ENCODE assay signal across 8 cellular contexts in the genomic region with DNA sequence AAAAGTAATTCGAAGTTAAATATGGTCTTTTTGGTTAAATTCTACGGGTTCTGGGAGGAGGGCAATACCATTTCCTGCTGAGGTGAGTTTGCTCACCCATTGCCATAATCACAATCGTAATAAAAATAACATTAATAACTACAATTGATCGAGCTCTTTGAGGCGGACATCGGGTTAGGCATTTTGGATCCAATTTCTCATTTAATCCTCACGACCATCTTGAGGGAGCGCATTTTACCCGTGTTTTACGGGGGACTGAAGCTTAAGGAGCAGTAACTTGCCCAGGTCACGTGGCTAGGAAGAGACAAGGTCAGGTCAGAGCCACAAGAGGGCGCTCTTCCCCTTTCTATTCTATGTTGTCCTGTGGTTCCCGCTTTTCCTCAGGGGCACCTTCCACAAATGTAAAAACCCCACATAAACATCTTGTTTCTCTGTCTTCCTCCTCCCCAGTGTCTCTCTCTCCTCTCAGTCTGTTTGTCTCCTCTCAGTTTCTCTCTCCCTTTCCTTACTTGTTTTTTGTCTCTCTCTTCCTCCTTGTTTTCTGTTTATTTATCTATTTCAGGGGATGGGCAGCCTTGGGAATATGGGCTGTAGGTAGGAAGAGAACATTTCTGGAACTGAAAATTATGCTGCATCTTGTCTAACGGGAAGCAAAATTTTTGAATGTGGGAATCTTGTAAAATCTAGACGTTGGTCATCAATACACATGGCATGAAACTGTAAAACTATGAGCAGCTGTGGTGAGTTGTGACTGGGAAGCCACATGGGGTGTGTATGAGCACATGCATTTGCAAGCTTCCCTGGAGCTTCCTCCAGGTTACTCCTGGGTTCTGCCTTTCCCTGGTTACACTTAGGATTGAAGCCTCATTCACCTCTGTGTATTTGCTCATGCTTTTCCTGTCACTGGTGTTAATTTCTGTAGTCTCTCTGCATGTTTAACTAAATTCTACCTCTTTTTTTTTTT.
DNase-seq lines count a peak whose midpoint lies in the region; ATAC-seq and TF ChIP-seq lines count a peak whose summit lies in the region.

No MANE protein-coding gene starts in this region.

- no peak overlapping the region for H3K18ac ChIP-seq in H9 (ENCODE audit: insufficient read length, low read depth, low read length)

- H3K4me2 ChIP-seq in H9 (ENCODE audit: insufficient read depth, insufficient read length, low read length) = peak overlapping the region; percentile 95

- H3T11ph ChIP-seq in H9 (ENCODE audit: low read length) = no peak overlapping the region

- peaks cover 8 to 16% of the 10 kb centered on the region in 2 experiments for H3K4me1 Mint-ChIP-seq in H9

- H3K9me3 Mint-ChIP-seq in H9 = no peaks in the 10 kb centered on the region

- H3K23me2 ChIP-seq in H9 (ENCODE audit: insufficient read length, low read depth, low read length, poor library complexity, severe bottlenecking) = peaks cover 5% of the 10 kb centered on the region

- H3K27me3 ChIP-seq in H9 (ENCODE audit: insufficient read depth, low read length) = no peaks in the 10 kb centered on the region
- no peaks in the 10 kb centered on the region for H3K27me3 ChIP-seq in RWPE2 (ENCODE audit: insufficient read depth, poor library complexity, severe bottlenecking)
- peaks cover 17% of the 10 kb centered on the region for H3K27me3 ChIP-seq in gastroesophageal sphincter

- no peak overlapping the region for H2BK15ac ChIP-seq in H9 (ENCODE audit: low read depth, low read length)

- TF ChIP-seq EP300 in gastroesophageal sphincter (IDR thresholded peaks at IDR 0.05) = no peak

- peak overlapping the region; percentile 24 for H2AFZ ChIP-seq in H9 (ENCODE audit: low read length)

- no peaks in the 10 kb centered on the region for H3K4me1 ChIP-seq in H9 (ENCODE audit: insufficient read depth, low read length)
- peaks cover 3% of the 10 kb centered on the region for H3K4me1 ChIP-seq in RWPE2 (ENCODE audit: insufficient read depth, poor library complexity, severe bottlenecking)
- peaks cover 0 to 29% (median 0%) of the 10 kb centered on the region in 3 donors for H3K4me1 ChIP-seq in gastroesophageal sphincter

- H3K79me1 ChIP-seq in H9 (ENCODE audit: insufficient read depth, low read depth, low read length, poor library complexity, severe bottlenecking) = no peaks in the 10 kb centered on the region

- WGBS in H9 (ENCODE audit: extremely low coverage, insufficient read length, low lambda C conversion rate) = no CpG with 5 or more reads among the region's 15 CpGs
- WGBS in gastroesophageal sphincter (ENCODE audit: low coverage in 1 of 2), 2 donors = 2 to 3% methylated on average over 13 to 15 of the region's 15 CpGs

- ATAC-seq in RWPE2 (ENCODE audit: low read depth) = peak; percentile 81
- peak; percentile 83 for ATAC-seq in gastroesophageal sphincter

- H3K27ac Mint-ChIP-seq in H9 = peak overlapping the region in 1 of 3 experiments; percentile 7; a peak in 2 of 7 replicates

- H2AK5ac ChIP-seq in H9 (ENCODE audit: insufficient read length, low read length) = no peak overlapping the region

- H4K91ac ChIP-seq in H9 (ENCODE audit: insufficient read length, low read depth, low read length) = no peak overlapping the region

- H4K5ac ChIP-seq in H9 (ENCODE audit: insufficient read length, low read depth, low read length) = no peak overlapping the region

- DNase-seq in ELR (ENCODE audit: low read depth) = peak; percentile 83
- DNase-seq in H9 = peak; percentile 86
- peak; percentile 91 for DNase-seq in LoVo (ENCODE audit: low spot score)
- DNase-seq in RWPE2 (ENCODE audit: low spot score) = no peak
- DNase-seq in activated gamma-delta T cell treated with anti-CD3 and anti-CD28 coated beads, Interleukin-2, amount 50 U/mL, for 16 hours (ENCODE audit: low read depth) = peak; percentile 45
- peak; percentile 60 for DNase-seq in non-pigmented ciliary epithelial cell (ENCODE audit: low read depth)
- DNase-seq in substantia nigra (lab: John Stamatoyannopoulos, UW) = peak in 45 of 49 donors; percentile 4 to 83 (median 55)

- H3K79me2 ChIP-seq in H9 (ENCODE audit: insufficient read depth, low read length) = no peaks in the 10 kb centered on the region

- H2BK5ac ChIP-seq in H9 (ENCODE audit: insufficient read length, low read length) = no peak overlapping the region

- TF ChIP-seq POLR2A in gastroesophageal sphincter (IDR thresholded peaks at IDR 0.05) = no peak

- H2BK120ac ChIP-seq in H9 (ENCODE audit: low read depth, low read length, poor library complexity, severe bottlenecking) = no peak overlapping the region

- peak overlapping the region; percentile 32 for H3K4me3 ChIP-seq in RWPE2 (ENCODE audit: severe bottlenecking)
- peak overlapping the region; percentile 51 to 70 for H3K4me3 ChIP-seq in gastroesophageal sphincter

- no peak overlapping the region for H2BK20ac ChIP-seq in H9 (ENCODE audit: low read depth, low read length, poor library complexity, severe bottlenecking)

- no peaks in the 10 kb centered on the region for H4K20me1 ChIP-seq in H9 (ENCODE audit: control insufficient read depth, insufficient read depth, insufficient read length)

- peak overlapping the region; percentile 83 to 85 for H3K4me3 Mint-ChIP-seq in H9

- H3K56ac ChIP-seq in H9 (ENCODE audit: insufficient read length, low read depth, low read length) = no peak overlapping the region

- H3K9ac ChIP-seq in H9 (ENCODE audit: extremely low read depth, insufficient read length, low read length) = peak overlapping the region; percentile 59

- H3K27ac ChIP-seq in H9 (ENCODE audit: insufficient read length, low read depth, low read length) = no peak overlapping the region
- no peak overlapping the region for H3K27ac ChIP-seq in RWPE2 (ENCODE audit: poor library complexity, severe bottlenecking)
- peak overlapping the region in 1 of 4 donors; percentile 9 for H3K27ac ChIP-seq in gastroesophageal sphincter
- no peak overlapping the region for H3K27ac ChIP-seq in substantia nigra (ENCODE audit: low read depth, low read length, poor library complexity, severe bottlenecking)

- H3K9me3 ChIP-seq in H9 (ENCODE audit: control insufficient read depth, low read depth, low read length) (no peaks in the 10 kb centered on the region), RWPE2 (ENCODE audit: severe bottlenecking) (no peaks in the 10 kb centered on the region), gastroesophageal sphincter (no peaks in the 10 kb centered on the region)

- no peaks in the 10 kb centered on the region for H3K36me3 Mint-ChIP-seq in H9 (ENCODE audit: insufficient read depth in 1 of 3, low read depth in 3 of 3)

- H3K36me3 ChIP-seq in RWPE2 (ENCODE audit: low read depth) = no peaks in the 10 kb centered on the region
- H3K36me3 ChIP-seq in gastroesophageal sphincter = no peaks in the 10 kb centered on the region

- no peak overlapping the region for H3K14ac ChIP-seq in H9 (ENCODE audit: insufficient read depth, low read length)

- H2BK12ac ChIP-seq in H9 (ENCODE audit: insufficient read length, low read depth, low read length) = no peak overlapping the region

- no peak overlapping the region for H3K23ac ChIP-seq in H9 (ENCODE audit: insufficient read length, low read depth, low read length)

- no peak overlapping the region for H3K4ac ChIP-seq in H9 (ENCODE audit: low read depth, low read length)

- TF ChIP-seq CTCF in H9 (conservative IDR thresholded peaks at IDR 0.05) (peak; percentile 94), RWPE2 (IDR thresholded peaks at IDR 0.05; ENCODE audit: poor library complexity, severe bottlenecking) (peak; percentile 99), gastroesophageal sphincter (IDR thresholded peaks at IDR 0.05) (peak; percentile 78 to 93 (median 85))

- peaks cover 27% of the 10 kb centered on the region for H3K27me3 Mint-ChIP-seq in H9 (ENCODE audit: low read depth)

- no peak overlapping the region for H4K8ac ChIP-seq in H9 (replicated peaks; ENCODE audit: insufficient read length, low read depth, low read length)
